Comparison of ENCODE assay signal across 8 cellular contexts in genomic region chr11:9004310-9004945, GRCh38. TPM values are rescaled to one million over a fixed set of nuclear protein-coding genes. Genes with fewer than 3 reads are reported as not detected.
DNase-seq lines count a peak whose midpoint lies in the region; ATAC-seq and TF ChIP-seq lines count a peak whose summit lies in the region.

No MANE protein-coding gene starts in this region.

- peaks cover 28% of the 10 kb centered on the region for H3K4me1 Mint-ChIP-seq in T-helper 1 cell treated with Interleukin-12 subunit alpha and Interleukin-12 subunit beta and Interleukin-4 antibody, amounts not matched to agents 30 μg/mL and 1 μg/mL, for 36 hours (ENCODE audit: low read depth)
- H3K4me1 Mint-ChIP-seq in chondrocyte (ENCODE audit: low read depth) (peaks cover 17% of the 10 kb centered on the region), mesothelial cell of epicardium (peaks cover 8% of the 10 kb centered on the region)

- H3K27me3 ChIP-seq in uterus, result no peaks in the 10 kb centered on the region

- peak overlapping the region; percentile 58 for H3K4me3 Mint-ChIP-seq in T-helper 1 cell treated with Interleukin-12 subunit alpha and Interleukin-12 subunit beta and Interleukin-4 antibody, amounts not matched to agents 30 μg/mL and 1 μg/mL, for 36 hours
- H3K4me3 Mint-ChIP-seq in chondrocyte (ENCODE audit: unreplicated experiment), result peak overlapping the region; percentile 40
- H3K4me3 Mint-ChIP-seq in mesothelial cell of epicardium, result peak overlapping the region; percentile 53

- peaks cover 0 to 14% of the 10 kb centered on the region in 2 donors for H3K4me1 ChIP-seq in uterus

- H3K27ac Mint-ChIP-seq in T-helper 1 cell treated with Interleukin-12 subunit alpha and Interleukin-12 subunit beta and Interleukin-4 antibody, amounts not matched to agents 30 μg/mL and 1 μg/mL, for 36 hours, result peak overlapping the region; percentile 27
- H3K27ac Mint-ChIP-seq in chondrocyte (ENCODE audit: unreplicated experiment) (no peak overlapping the region), mesothelial cell of epicardium (no peak overlapping the region)

- no peak for TF ChIP-seq POLR2A in uterus (IDR thresholded peaks at IDR 0.05)

- no peaks in the 10 kb centered on the region for H3K9me3 ChIP-seq in uterus

- H3K36me3 Mint-ChIP-seq in T-helper 1 cell treated with Interleukin-12 subunit alpha and Interleukin-12 subunit beta and Interleukin-4 antibody, amounts not matched to agents 30 μg/mL and 1 μg/mL, for 36 hours (ENCODE audit: low read depth), result peaks cover 5% of the 10 kb centered on the region
- H3K36me3 Mint-ChIP-seq in chondrocyte (ENCODE audit: low read depth) (no peaks in the 10 kb centered on the region), mesothelial cell of epicardium (no peaks in the 10 kb centered on the region)

- DNase-seq in chondrocyte (ENCODE audit: low spot score), result peak; percentile 91
- peak in 1 of 2 experiments; percentile 52 for DNase-seq in mesothelial cell of epicardium (ENCODE audit: low spot score in 2 of 2, unreplicated experiment in 2 of 2)
- DNase-seq in uterus, result peak; percentile 20 to 23
- no peak for DNase-seq in SHP77 (lab: John Stamatoyannopoulos, UW)
- no peak for DNase-seq in NCI-H2107 treated with DMSO at 0.1 percent for 48 hours (lab: John Stamatoyannopoulos, UW; ENCODE audit: unreplicated experiment)
- DNase-seq in T1000 (lab: John Stamatoyannopoulos, UW), result no peak

- no peak overlapping the region for H3K27ac ChIP-seq in uterus

- H3K36me3 ChIP-seq in uterus, result no peaks in the 10 kb centered on the region

- peak; percentile 11 for ATAC-seq in GM19351 (IDR thresholded peaks at IDR 0.05; ENCODE audit: unreplicated experiment)

- TF ChIP-seq CTCF in chondrocyte (IDR thresholded peaks at IDR 0.05) (no peak), mesothelial cell of epicardium (IDR thresholded peaks at IDR 0.05; ENCODE audit: unreplicated experiment) (no peak), uterus (IDR thresholded peaks at IDR 0.05) (no peak)

- H3K4me3 ChIP-seq in uterus, result peak overlapping the region; percentile 23 to 31

- no peaks in the 10 kb centered on the region for H3K9me3 Mint-ChIP-seq in T-helper 1 cell treated with Interleukin-12 subunit alpha and Interleukin-12 subunit beta and Interleukin-4 antibody, amounts not matched to agents 30 μg/mL and 1 μg/mL, for 36 hours
- H3K9me3 Mint-ChIP-seq in chondrocyte (ENCODE audit: low read depth) (no peaks in the 10 kb centered on the region), mesothelial cell of epicardium (no peaks in the 10 kb centered on the region)

- intact Hi-C loops in uterus (cut with DNase I; ENCODE audit: low total_unique reads), result no loop called here

- peaks cover 50% of the 10 kb centered on the region for H3K27me3 Mint-ChIP-seq in T-helper 1 cell treated with Interleukin-12 subunit alpha and Interleukin-12 subunit beta and Interleukin-4 antibody, amounts not matched to agents 30 μg/mL and 1 μg/mL, for 36 hours (ENCODE audit: low read depth)
- H3K27me3 Mint-ChIP-seq in chondrocyte (ENCODE audit: low read depth) (no peaks in the 10 kb centered on the region), mesothelial cell of epicardium (ENCODE audit: low read depth) (peaks cover 84% of the 10 kb centered on the region)

RNA-seq across cellular contexts. Expression of gene NRIP3, which starts 0.6 kb away (rescaled TPM):
- 1.6 to 3.5 TPM (median 2.9 TPM) in 3 replicates for total RNA-seq in chondrocyte
- total RNA-seq in mesothelial cell of epicardium, result 1.4 to 1.8 TPM (median 1.5 TPM) in 3 replicates
- 1 to 10 TPM in 3 of 4 donors, under 1 TPM in 1; 0.29 to 6.8 (median 3.8) TPM for total RNA-seq in uterus

RNA-seq across cellular contexts. Expression of gene TMEM9B, which starts 40.2 kb away (rescaled TPM):
- total RNA-seq in chondrocyte (20.7 to 28.2 TPM (median 22.5 TPM) in 3 replicates), mesothelial cell of epicardium (19.4 to 21.9 TPM (median 20.5 TPM) in 3 replicates), uterus (10 to 100 TPM; 11.0 to 39.1 (median 28.1) TPM)

Comparison
In these comparisons a context has a peak if more than half of its experiments do, and no peak if none do; other contexts are left out.
1. DNase-seq: peak in chondrocyte (single experiment) and uterus (2 of 2); none in SHP77 (0 of 2), NCI-H2107 treated with DMSO at 0.1 percent for 48 hours (single experiment) and T1000 (single experiment).
2. Peak in every context shown above with its lines, with median percentiles within 50 percentile points of each other: H3K4me3 Mint-ChIP-seq.